8 cellular contexts compared by ENCODE assay signal in genomic region chr5:131423056-131423455, GRCh38.
DNase-seq lines count a peak whose midpoint lies in the region; ATAC-seq lines count a peak whose summit lies in the region.

No MANE protein-coding gene starts in this region.

- peaks cover 10% of the 10 kb centered on the region for H3K4me1 Mint-ChIP-seq in activated naive CD8-positive, alpha-beta T cell treated with anti-CD3 and anti-CD28 coated beads, Interleukin-2, amount 50 U/mL, for 24 hours
- peaks cover 17% of the 10 kb centered on the region for H3K4me1 Mint-ChIP-seq in activated CD4-positive, alpha-beta memory T cell treated with anti-CD3 and anti-CD28 coated beads for 36 hours (ENCODE audit: low read depth)

- CTCF ChIA-PET in activated CD4-positive, alpha-beta memory T cell treated with anti-CD3 and anti-CD28 coated beads for 36 hours (lab: Charles Lee): interaction anchor here (0.7 to 3.0 kb wide), 12 partner anchors 8 to 585 kb away, joined by 3 to 15 read pairs (median 4); partner anchors contain the start of gene FNIP1

- H3K4me3 Mint-ChIP-seq in activated naive CD8-positive, alpha-beta T cell treated with anti-CD3 and anti-CD28 coated beads, Interleukin-2, amount 50 U/mL, for 24 hours: no peak overlapping the region
- no peak overlapping the region for H3K4me3 Mint-ChIP-seq in activated CD4-positive, alpha-beta memory T cell treated with anti-CD3 and anti-CD28 coated beads for 36 hours

- H3K9me3 Mint-ChIP-seq in activated naive CD8-positive, alpha-beta T cell treated with anti-CD3 and anti-CD28 coated beads, Interleukin-2, amount 50 U/mL, for 24 hours: no peaks in the 10 kb centered on the region
- H3K9me3 Mint-ChIP-seq in activated CD4-positive, alpha-beta memory T cell treated with anti-CD3 and anti-CD28 coated beads for 36 hours: no peaks in the 10 kb centered on the region

- DNase-seq in DMS153 treated with DMSO at 0.1 percent for 48 hours (lab: John Stamatoyannopoulos, UW; ENCODE audit: unreplicated experiment): peak; percentile 1
- DNase-seq in DMS153 (lab: John Stamatoyannopoulos, UW): no peak
- peak; percentile 10 for DNase-seq in HPDE6-E6E7 (ENCODE audit: extremely low spot score)
- DNase-seq in activated naive CD8-positive, alpha-beta T cell treated with anti-CD3 and anti-CD28 coated beads, Interleukin-2, amount 50 U/mL, for 24 hours: no peak
- peak; percentile 44 for DNase-seq in medulla oblongata (ENCODE audit: extremely low spot score)
- DNase-seq in activated CD4-positive, alpha-beta memory T cell treated with anti-CD3 and anti-CD28 coated beads for 36 hours: no peak
- DNase-seq in T-helper 2 cell: no peak

- intact Hi-C loops in activated CD4-positive, alpha-beta memory T cell treated with anti-CD3 and anti-CD28 coated beads for 36 hours (cut with micrococcal nuclease): loop anchor here (1.0 to 2.0 kb wide), 2 partner anchors 212 to 585 kb away; partner anchors contain the start of gene RAPGEF6

- POLR2A ChIA-PET in activated CD4-positive, alpha-beta memory T cell treated with anti-CD3 and anti-CD28 coated beads for 36 hours (lab: Charles Lee): interaction anchor here (0.8 kb wide), 1 partner anchor 28 kb away, joined by 3 read pairs; no protein-coding TSS in a partner anchor

- no peaks in the 10 kb centered on the region for H3K27me3 Mint-ChIP-seq in activated naive CD8-positive, alpha-beta T cell treated with anti-CD3 and anti-CD28 coated beads, Interleukin-2, amount 50 U/mL, for 24 hours
- H3K27me3 Mint-ChIP-seq in activated CD4-positive, alpha-beta memory T cell treated with anti-CD3 and anti-CD28 coated beads for 36 hours: no peaks in the 10 kb centered on the region

- H3K27ac Mint-ChIP-seq in activated naive CD8-positive, alpha-beta T cell treated with anti-CD3 and anti-CD28 coated beads, Interleukin-2, amount 50 U/mL, for 24 hours: peak overlapping the region; percentile 64
- H3K27ac Mint-ChIP-seq in activated CD4-positive, alpha-beta memory T cell treated with anti-CD3 and anti-CD28 coated beads for 36 hours: no peak overlapping the region

- ATAC-seq in activated naive CD8-positive, alpha-beta T cell treated with anti-CD3 and anti-CD28 coated beads, Interleukin-2, amount 50 U/mL, for 24 hours: no peak
- no peak for ATAC-seq in HG03159 (IDR thresholded peaks at IDR 0.05; ENCODE audit: unreplicated experiment)

- H3K36me3 Mint-ChIP-seq in activated naive CD8-positive, alpha-beta T cell treated with anti-CD3 and anti-CD28 coated beads, Interleukin-2, amount 50 U/mL, for 24 hours (ENCODE audit: low read depth): peaks cover 31% of the 10 kb centered on the region
- H3K36me3 Mint-ChIP-seq in activated CD4-positive, alpha-beta memory T cell treated with anti-CD3 and anti-CD28 coated beads for 36 hours: peaks cover 9% of the 10 kb centered on the region

Comparison
In these comparisons a context has a peak if more than half of its experiments do, and no peak if none do; other contexts are left out.
1. DNase-seq: peak in DMS153 treated with DMSO at 0.1 percent for 48 hours (single experiment), HPDE6-E6E7 (single experiment) and medulla oblongata (single experiment); none in DMS153 (single experiment), activated naive CD8-positive, alpha-beta T cell treated with anti-CD3 and anti-CD28 coated beads, Interleukin-2, amount 50 U/mL, for 24 hours (single experiment), activated CD4-positive, alpha-beta memory T cell treated with anti-CD3 and anti-CD28 coated beads for 36 hours (single experiment) and T-helper 2 cell (0 of 5).